In the genomic region with DNA sequence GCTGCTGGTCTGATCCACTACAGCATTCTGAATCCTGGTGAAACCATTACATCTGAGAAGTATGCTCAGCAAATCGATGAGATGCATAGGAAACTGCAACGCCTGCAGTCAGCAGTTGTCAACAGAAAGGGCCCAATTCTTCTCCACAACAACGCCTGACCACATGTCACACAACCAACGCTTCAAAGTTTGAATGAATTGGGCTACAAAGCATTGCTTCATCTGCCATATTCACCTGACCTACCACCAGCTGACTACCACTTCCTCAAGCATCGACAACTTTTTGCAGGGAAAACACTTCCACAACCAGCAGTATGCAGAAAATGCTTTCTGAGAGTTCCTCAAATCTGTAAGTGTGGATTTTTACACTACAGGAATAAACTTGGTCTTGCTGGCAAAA, we compare ENCODE assay signal across 8 cellular contexts. TPM values are rescaled to one million over a fixed set of nuclear protein-coding genes. Genes with fewer than 3 reads are reported as not detected.
"Had no signal": no experiment of that assay in that cellular context is flagged by ENCODE, and none has a peak within 500 bp of the region (broad histone marks: within the 10 kb centered on the region; RNA-seq: fewer than 3 reads in every experiment).

No MANE protein-coding gene starts in this region.

- ATAC-seq: GM23338, HepG2 had no signal

- H3K4me3 ChIP-seq: GM23338 had no signal

- FAIRE-seq: H1, H54, HepG2 had no signal

- DNase-seq: H9, HCEC 1CT had no signal

RNA-seq across cellular contexts. Expression of a gene that starts 54.7 kb away (rescaled TPM):
- total RNA-seq: HepG2, HT1080 had no signal
- polyA plus RNA-seq: GM23338, HepG2, IgD-negative memory B cell had no signal
